Comparison of ENCODE assay signal across 8 cellular contexts in genomic region chr19:54462072-54462712, GRCh38. TPM values are rescaled to one million over a fixed set of nuclear protein-coding genes. Genes with fewer than 3 reads are reported as not detected.
DNase-seq lines count a peak whose midpoint lies in the region; ATAC-seq, FAIRE-seq and TF ChIP-seq lines count a peak whose summit lies in the region.

No MANE protein-coding gene starts in this region.

- H3K4me1 ChIP-seq in K562 (replicated peaks in 1 of 2; ENCODE audit: control insufficient read depth in 2 of 2, insufficient read depth in 2 of 2, low read length in 2 of 2) (peaks cover 0 to 43% of the 10 kb centered on the region in 2 experiments; a peak in 2 of 5 replicates), mesenchymal stem cell (ENCODE audit: control insufficient read depth, insufficient read depth, low read depth, low read length) (peaks cover 54% of the 10 kb centered on the region)

- peak overlapping the region in 1 of 2 experiments; percentile 89 for H3K14ac ChIP-seq in mesenchymal stem cell (ENCODE audit: low read length in 2 of 2)

- H3K79me2 ChIP-seq in K562 (ENCODE audit: control insufficient read depth, insufficient read depth, low read length) = no peaks in the 10 kb centered on the region

- H4K20me1 ChIP-seq in K562 (replicated peaks; ENCODE audit: control insufficient read depth, insufficient read depth, low read length) = peaks cover 14% of the 10 kb centered on the region; the same call in 1 of the 2 replicates

- BruUV-seq in K562 (replicated peaks; lab: Mats Ljungman, UMichigan) = TSS peak; percentile 75

- no peak for TF ChIP-seq EP300 in K562 (IDR thresholded peaks at IDR 0.05; ENCODE audit: low read length)

- ATAC-seq in stimulated activated naive CD8-positive, alpha-beta T cell treated with anti-CD3 and anti-CD28 coated beads, Interleukin-15, Interleukin-2, amounts not matched to agents 100 U/mL and 50 U/mL, for 24 hours = no peak
- no peak for ATAC-seq in K562
- ATAC-seq in omental fat pad (ENCODE audit: low FRiP score) = no peak
- no peak for ATAC-seq in HG02884 (IDR thresholded peaks at IDR 0.05; ENCODE audit: unreplicated experiment)

- no peak overlapping the region for H2AK5ac ChIP-seq in mesenchymal stem cell (ENCODE audit: low read length, severe bottlenecking)

- intact Hi-C loops in K562 (cut with micrococcal nuclease) = no loop called here

- FAIRE-seq in K562 (lab: Jason Lieb, UNC) = no peak

- H3K4me3 Mint-ChIP-seq in stimulated activated naive CD8-positive, alpha-beta T cell treated with anti-CD3 and anti-CD28 coated beads, Interleukin-15, Interleukin-2, amounts not matched to agents 100 ng/mL and 50 ng/mL, for 24 hours = peak overlapping the region; percentile 72

- H3K79me1 ChIP-seq in mesenchymal stem cell (replicated peaks; ENCODE audit: low read length, poor library complexity, severe bottlenecking) = peaks cover 11% of the 10 kb centered on the region

- H4K91ac ChIP-seq in mesenchymal stem cell (ENCODE audit: low read length) = peak overlapping the region; percentile 14

- H3K9ac ChIP-seq in K562 (ENCODE audit: insufficient read depth in 1 of 2, low read depth in 2 of 2, low read length in 2 of 2) = peak overlapping the region in 1 of 2 experiments; percentile 90; a peak in 2 of 4 replicates
- peak overlapping the region; percentile 87 for H3K9ac ChIP-seq in mesenchymal stem cell (ENCODE audit: low read length)

- TF ChIP-seq POLR2A in K562 (conservative IDR thresholded peaks at IDR 0.05) = peak; percentile 73

- CTCF ChIA-PET in K562 (lab: Yijun Ruan, JAX; ENCODE audit: low intra/inter-chr PET ratio) = no interaction called here

- no peaks in the 10 kb centered on the region for H3K9me3 ChIP-seq in K562 (replicated peaks; ENCODE audit: control insufficient read depth, insufficient read depth, low read depth, low read length)
- H3K9me3 ChIP-seq in mesenchymal stem cell (ENCODE audit: control insufficient read depth, low read length) = no peaks in the 10 kb centered on the region

- H3K9me1 ChIP-seq in K562 (ENCODE audit: control insufficient read depth, insufficient read depth, low read length) = no peaks in the 10 kb centered on the region

- H3K27ac Mint-ChIP-seq in stimulated activated naive CD8-positive, alpha-beta T cell treated with anti-CD3 and anti-CD28 coated beads, Interleukin-15, Interleukin-2, amounts not matched to agents 100 ng/mL and 50 ng/mL, for 24 hours = peak overlapping the region; percentile 78

- H2BK120ac ChIP-seq in mesenchymal stem cell (ENCODE audit: low read depth, low read length) = no peak overlapping the region

- H2AFZ ChIP-seq in K562 (ENCODE audit: low read depth, low read length) = no peak overlapping the region
- H2AFZ ChIP-seq in mesenchymal stem cell (ENCODE audit: low read depth, low read length) = no peak overlapping the region

- H3K4me2 ChIP-seq in K562 (ENCODE audit: insufficient read depth, low read length) (no peak overlapping the region), mesenchymal stem cell (ENCODE audit: low read length, poor library complexity, severe bottlenecking) (peak overlapping the region; percentile 69)

- H2BK5ac ChIP-seq in mesenchymal stem cell (ENCODE audit: low read depth, low read length, poor library complexity, severe bottlenecking) = no peak overlapping the region

- H3K4me3 ChIP-seq in K562 = no peak overlapping the region
- H3K4me3 ChIP-seq in mesenchymal stem cell (ENCODE audit: insufficient read depth in 1 of 2, low read depth in 1 of 2, low read length in 2 of 2) = peak overlapping the region; percentile 70 to 80

- WGBS in K562 (ENCODE audit: insufficient coverage, low coverage, missing lambda C conversion rate) = 92% methylated on average over 19 of the region's 19 CpGs
- WGBS in mesenchymal stem cell = 78% methylated on average over 19 of the region's 19 CpGs

- peak overlapping the region; percentile 99 to 100 for H3K18ac ChIP-seq in mesenchymal stem cell (ENCODE audit: low read depth in 1 of 2, low read length in 2 of 2)

- peaks cover 34% of the 10 kb centered on the region for H3K4me1 Mint-ChIP-seq in stimulated activated naive CD8-positive, alpha-beta T cell treated with anti-CD3 and anti-CD28 coated beads, Interleukin-15, Interleukin-2, amounts not matched to agents 100 ng/mL and 50 ng/mL, for 24 hours (ENCODE audit: low read depth)

- H3K27ac ChIP-seq in K562 (ENCODE audit: extremely low read depth, low read depth, low read length) (no peak overlapping the region), mesenchymal stem cell (ENCODE audit: low read length, poor library complexity, severe bottlenecking) (peak overlapping the region; percentile 54)

- H3K27me3 ChIP-seq in K562 (ENCODE audit: control insufficient read depth in 2 of 2, insufficient read depth in 2 of 2, low read length in 2 of 2) (no peaks in the 10 kb centered on the region), mesenchymal stem cell (ENCODE audit: control insufficient read depth in 1 of 2, insufficient read depth in 1 of 2, low read length in 2 of 2) (no peaks in the 10 kb centered on the region)

- H2BK15ac ChIP-seq in mesenchymal stem cell (ENCODE audit: low read depth, poor library complexity, severe bottlenecking) = no peak overlapping the region

- no peak for DNase-seq in stimulated activated naive CD8-positive, alpha-beta T cell treated with anti-CD3 and anti-CD28 coated beads, Interleukin-15, Interleukin-2, amounts not matched to agents 100 U/mL and 50 U/mL, for 24 hours
- DNase-seq in K562 (ENCODE audit: extremely low read depth in 1 of 4, low spot score in 3 of 4) (peak in 1 of 4 experiments; percentile 5), mesenchymal stem cell (peak; percentile 22), omental fat pad (ENCODE audit: low spot score) (no peak)
- DNase-seq in stimulated activated CD4-positive, alpha-beta T cell treated with anti-CD3 and anti-CD28 coated beads, Interleukin-4, amount 100 ng/mL, for 4 hours = no peak
- DNase-seq in stimulated activated CD4-positive, alpha-beta T cell treated with anti-CD3 and anti-CD28 coated beads, Interleukin-4, amount 100 ng/mL, for 24 hours = no peak

- POLR2A ChIA-PET in K562 (lab: Yijun Ruan, JAX) = interaction anchor here (2.0 to 2.1 kb wide), 2 partner anchors 8 to 14 kb away, joined by 11 to 34 read pairs; partner anchors contain the start of gene LENG8

- H3K27me3 Mint-ChIP-seq in stimulated activated naive CD8-positive, alpha-beta T cell treated with anti-CD3 and anti-CD28 coated beads, Interleukin-15, Interleukin-2, amounts not matched to agents 100 ng/mL and 50 ng/mL, for 24 hours = peaks cover 4% of the 10 kb centered on the region

- peak overlapping the region; percentile 73 to 99 for H3K4ac ChIP-seq in mesenchymal stem cell (ENCODE audit: low read depth in 1 of 2, low read length in 2 of 2)

- H4K8ac ChIP-seq in mesenchymal stem cell (ENCODE audit: low read length) = peak overlapping the region; percentile 98

- H3K9me3 Mint-ChIP-seq in stimulated activated naive CD8-positive, alpha-beta T cell treated with anti-CD3 and anti-CD28 coated beads, Interleukin-15, Interleukin-2, amounts not matched to agents 100 ng/mL and 50 ng/mL, for 24 hours = no peaks in the 10 kb centered on the region

- H3K36me3 Mint-ChIP-seq in stimulated activated naive CD8-positive, alpha-beta T cell treated with anti-CD3 and anti-CD28 coated beads, Interleukin-15, Interleukin-2, amounts not matched to agents 100 ng/mL and 50 ng/mL, for 24 hours (ENCODE audit: low read depth) = peaks cover 30% of the 10 kb centered on the region

- no peak overlapping the region for H2BK12ac ChIP-seq in mesenchymal stem cell (ENCODE audit: low read length in 2 of 2)

- no peak for TF ChIP-seq RAD21 in K562 (CRISPR knock-in tag; conservative IDR thresholded peaks at IDR 0.05 in 1 of 2, IDR thresholded peaks at IDR 0.05 in 1 of 2)

- TF ChIP-seq CTCF in K562 (IDR thresholded peaks at IDR 0.05 in 2 of 3, conservative IDR thresholded peaks at IDR 0.05 in 1 of 3; ENCODE audit: insufficient read depth in 2 of 3, low read depth in 1 of 3, low read length in 3 of 3) (no peak), omental fat pad (IDR thresholded peaks at IDR 0.05) (no peak)

- peaks cover 52% of the 10 kb centered on the region for H3K36me3 ChIP-seq in K562 (ENCODE audit: control insufficient read depth, insufficient read depth, low read length)
- peaks cover 50 to 64% of the 10 kb centered on the region in 2 experiments for H3K36me3 ChIP-seq in mesenchymal stem cell (ENCODE audit: control insufficient read depth in 1 of 2, insufficient read depth in 2 of 2, low read depth in 1 of 2, low read length in 2 of 2)

- in situ Hi-C loops in K562 (cut with MboI) = no loop called here

- no peak overlapping the region for H3K23ac ChIP-seq in mesenchymal stem cell (ENCODE audit: low read length in 2 of 2)

RNA-seq across cellular contexts. Expression of gene LENG9, which starts 1.4 kb away (rescaled TPM):
- total RNA-seq in K562 (2011; cell fraction: chromatin; rRNA removed; ENCODE audit: low replicate concordance) = 0.53 TPM in 1 of 2 replicates, not detected in the other
- 1.2 TPM in 2 replicates for total RNA-seq in K562 (2011; cell fraction: nucleolus; rRNA removed)
- 0.44 and 0.61 TPM in 2 replicates for total RNA-seq in K562 (2011; cell fraction: nucleoplasm; rRNA removed)
- 0.64 and 1.6 TPM in 2 replicates for total RNA-seq in K562 (2014; rRNA removed)
- 0.10 TPM in 1 of 2 replicates, not detected in the other for total RNA-seq in K562 (2014; rRNA removed; fragmentation: Illumina TruSeq; extraction: Trizol)
- 0.38 and 0.43 TPM in 2 replicates for total RNA-seq in K562 (2015; rRNA removed; fragmentation: Illumina TruSeq; extraction: Trizol)
- total RNA-seq in K562 (2021) = 0.58 and 0.74 TPM in 2 replicates
- 0.11 and 0.12 TPM in 2 replicates for polyA plus RNA-seq in K562 (2011; rRNA removed)
- 0.32 and 0.64 TPM in 2 replicates for polyA plus RNA-seq in K562 (2011; cell fraction: cytosol; rRNA removed)
- 0.24 and 0.43 TPM in 2 replicates for polyA plus RNA-seq in K562 (2011; cell fraction: nucleus; rRNA removed)
- polyA plus RNA-seq in K562 (2012) = 0.35 and 0.48 TPM in 2 replicates
- polyA plus RNA-seq in K562 (2014; fragmentation: Illumina TruSeq; extraction: Trizol) = 0.06 and 0.28 TPM in 2 replicates
- polyA plus RNA-seq in K562 (2014; fragmentation: Nextera tagmentation; extraction: Ambion mirVana) = under 1 TPM; 0.23 to 0.34 TPM
- 0.15 and 0.32 TPM in 2 replicates for polyA plus RNA-seq in K562 (2014; rRNA removed)
- polyA minus RNA-seq in K562 (2011; rRNA and poly(A)+ RNA removed) = 0.28 TPM in 1 of 2 replicates, not detected in the other
- polyA minus RNA-seq in K562 (2011; cell fraction: cytosol; rRNA and poly(A)+ RNA removed) = 0.91 and 0.95 TPM in 2 replicates
- polyA minus RNA-seq in K562 (2011; cell fraction: nucleus; rRNA and poly(A)+ RNA removed) = 0.89 and 1.8 TPM in 2 replicates
- polyA plus RNA-seq in mesenchymal stem cell (2013, experiment 1 of 2) = 2.7 TPM
- polyA plus RNA-seq in mesenchymal stem cell (2013, experiment 2 of 2) = 2.4 TPM
- 1 to 10 TPM; 6.6 to 9.1 (median 7.8) TPM for total RNA-seq in omental fat pad

RNA-seq across cellular contexts. Expression of gene CDC42EP5, which starts 10.9 kb away (rescaled TPM):
- not detected in 2 replicates for total RNA-seq in K562 (2011; cell fraction: chromatin; rRNA removed; ENCODE audit: low replicate concordance)
- not detected in 2 replicates for total RNA-seq in K562 (2011; cell fraction: nucleolus; rRNA removed)
- total RNA-seq in K562 (2011; cell fraction: nucleoplasm; rRNA removed) = not detected in 2 replicates
- total RNA-seq in K562 (2014; rRNA removed) (not detected in 2 replicates), K562 (2014; rRNA removed; fragmentation: Illumina TruSeq; extraction: Trizol) (not detected in 2 replicates), K562 (2015; rRNA removed; fragmentation: Illumina TruSeq; extraction: Trizol) (not detected in 2 replicates), K562 (2021) (0.29 and 0.38 TPM in 2 replicates), omental fat pad (10 to 100 TPM; 12.1 to 24.1 (median 17.4) TPM)
- polyA plus RNA-seq in K562 (2011; rRNA removed) (0.09 and 0.15 TPM in 2 replicates), K562 (2014; fragmentation: Illumina TruSeq; extraction: Trizol) (not detected in 2 replicates), K562 (2014; fragmentation: Nextera tagmentation; extraction: Ambion mirVana) (not detected), K562 (2014; rRNA removed) (0.96 TPM in 1 of 2 replicates, not detected in the other)
- 0.67 TPM in 1 of 2 replicates, not detected in the other for polyA plus RNA-seq in K562 (2011; cell fraction: cytosol; rRNA removed)
- polyA plus RNA-seq in K562 (2011; cell fraction: nucleus; rRNA removed) = 0.14 and 0.54 TPM in 2 replicates
- 0.32 and 0.38 TPM in 2 replicates for polyA plus RNA-seq in K562 (2012)
- not detected in 2 replicates for polyA minus RNA-seq in K562 (2011; rRNA and poly(A)+ RNA removed)
- polyA minus RNA-seq in K562 (2011; cell fraction: cytosol; rRNA and poly(A)+ RNA removed) = not detected in 2 replicates
- polyA minus RNA-seq in K562 (2011; cell fraction: nucleus; rRNA and poly(A)+ RNA removed) = not detected in 2 replicates
- polyA plus RNA-seq in mesenchymal stem cell (2013, experiment 1 of 2) = 85.0 TPM
- 94.3 TPM for polyA plus RNA-seq in mesenchymal stem cell (2013, experiment 2 of 2)

RNA-seq across cellular contexts. Expression of gene LENG8, which starts 13.2 kb away (rescaled TPM):
- 299 and 811 TPM in 2 replicates for total RNA-seq in K562 (2011; cell fraction: chromatin; rRNA removed; ENCODE audit: low replicate concordance)
- total RNA-seq in K562 (2011; cell fraction: nucleolus; rRNA removed) = 301 and 324 TPM in 2 replicates
- 310 and 346 TPM in 2 replicates for total RNA-seq in K562 (2011; cell fraction: nucleoplasm; rRNA removed)
- 32.2 and 36.0 TPM in 2 replicates for total RNA-seq in K562 (2014; rRNA removed)
- total RNA-seq in K562 (2014; rRNA removed; fragmentation: Illumina TruSeq; extraction: Trizol) = 6.0 and 8.4 TPM in 2 replicates
- 16.3 and 17.2 TPM in 2 replicates for total RNA-seq in K562 (2015; rRNA removed; fragmentation: Illumina TruSeq; extraction: Trizol)
- 116 and 146 TPM in 2 replicates for total RNA-seq in K562 (2021)
- 28.1 and 70.4 TPM in 2 replicates for polyA plus RNA-seq in K562 (2011; rRNA removed)
- polyA plus RNA-seq in K562 (2011; cell fraction: cytosol; rRNA removed) = 32.2 and 33.2 TPM in 2 replicates
- polyA plus RNA-seq in K562 (2011; cell fraction: nucleus; rRNA removed) = 546 and 794 TPM in 2 replicates
- polyA plus RNA-seq in K562 (2012) = 103 and 172 TPM in 2 replicates
- polyA plus RNA-seq in K562 (2014; fragmentation: Illumina TruSeq; extraction: Trizol) = 44.5 and 79.0 TPM in 2 replicates
- polyA plus RNA-seq in K562 (2014; fragmentation: Nextera tagmentation; extraction: Ambion mirVana) = 1 to 10 TPM in 1 of 2 experiments, under 1 TPM in 1; 0.74 to 2.3 TPM
- 125 and 144 TPM in 2 replicates for polyA plus RNA-seq in K562 (2014; rRNA removed)
- 16.0 and 20.5 TPM in 2 replicates for polyA minus RNA-seq in K562 (2011; rRNA and poly(A)+ RNA removed)
- polyA minus RNA-seq in K562 (2011; cell fraction: cytosol; rRNA and poly(A)+ RNA removed) = 21.1 and 33.8 TPM in 2 replicates
- 88.3 and 112 TPM in 2 replicates for polyA minus RNA-seq in K562 (2011; cell fraction: nucleus; rRNA and poly(A)+ RNA removed)
- 130 TPM for polyA plus RNA-seq in mesenchymal stem cell (2013, experiment 1 of 2)
- polyA plus RNA-seq in mesenchymal stem cell (2013, experiment 2 of 2) = 111 TPM
- total RNA-seq in omental fat pad = 100 to 1,000 TPM in 2 of 4 donors, 10 to 100 TPM in 2; 79.5 to 160 (median 112) TPM

RNA-seq across cellular contexts. Expression of gene LAIR2, which starts 40.4 kb away (rescaled TPM):
- total RNA-seq in K562 (2011; cell fraction: chromatin; rRNA removed; ENCODE audit: low replicate concordance) = not detected in 2 replicates
- not detected in 2 replicates for total RNA-seq in K562 (2011; cell fraction: nucleolus; rRNA removed)
- total RNA-seq in K562 (2011; cell fraction: nucleoplasm; rRNA removed) = not detected in 2 replicates
- total RNA-seq in K562 (2014; rRNA removed) = not detected in 2 replicates
- total RNA-seq in K562 (2014; rRNA removed; fragmentation: Illumina TruSeq; extraction: Trizol) = not detected in 2 replicates
- total RNA-seq in K562 (2015; rRNA removed; fragmentation: Illumina TruSeq; extraction: Trizol) = not detected in 2 replicates
- total RNA-seq in K562 (2021) = 0.34 TPM in 1 of 2 replicates, not detected in the other
- not detected in 2 replicates for polyA plus RNA-seq in K562 (2011; rRNA removed)
- not detected in 2 replicates for polyA plus RNA-seq in K562 (2011; cell fraction: cytosol; rRNA removed)
- polyA plus RNA-seq in K562 (2011; cell fraction: nucleus; rRNA removed) = not detected in 2 replicates
- polyA plus RNA-seq in K562 (2012) = 0.29 TPM in 1 of 2 replicates, not detected in the other
- not detected in 2 replicates for polyA plus RNA-seq in K562 (2014; fragmentation: Illumina TruSeq; extraction: Trizol)
- not detected for polyA plus RNA-seq in K562 (2014; fragmentation: Nextera tagmentation; extraction: Ambion mirVana)
- polyA plus RNA-seq in K562 (2014; rRNA removed) = not detected in 2 replicates
- polyA minus RNA-seq in K562 (2011; rRNA and poly(A)+ RNA removed) = not detected in 2 replicates
- not detected in 2 replicates for polyA minus RNA-seq in K562 (2011; cell fraction: cytosol; rRNA and poly(A)+ RNA removed)
- not detected in 2 replicates for polyA minus RNA-seq in K562 (2011; cell fraction: nucleus; rRNA and poly(A)+ RNA removed)
- polyA plus RNA-seq in mesenchymal stem cell (2013, experiment 1 of 2) = not detected
- polyA plus RNA-seq in mesenchymal stem cell (2013, experiment 2 of 2) = not detected
- not detected for total RNA-seq in omental fat pad

RNA-seq across cellular contexts. Expression of gene TTYH1, which starts 46.9 kb away (rescaled TPM):
- total RNA-seq in K562 (2011; cell fraction: chromatin; rRNA removed; ENCODE audit: low replicate concordance) = not detected in 2 replicates
- total RNA-seq in K562 (2011; cell fraction: nucleolus; rRNA removed) = not detected in 2 replicates
- not detected in 2 replicates for total RNA-seq in K562 (2011; cell fraction: nucleoplasm; rRNA removed)
- not detected in 2 replicates for total RNA-seq in K562 (2014; rRNA removed)
- total RNA-seq in K562 (2014; rRNA removed; fragmentation: Illumina TruSeq; extraction: Trizol) = not detected in 2 replicates
- not detected in 2 replicates for total RNA-seq in K562 (2015; rRNA removed; fragmentation: Illumina TruSeq; extraction: Trizol)
- total RNA-seq in K562 (2021) = not detected in 2 replicates
- polyA plus RNA-seq in K562 (2011; rRNA removed) = not detected in 2 replicates
- polyA plus RNA-seq in K562 (2011; cell fraction: cytosol; rRNA removed) = not detected in 2 replicates
- polyA plus RNA-seq in K562 (2011; cell fraction: nucleus; rRNA removed) = not detected in 2 replicates
- 0.17 and 0.36 TPM in 2 replicates for polyA plus RNA-seq in K562 (2012)
- polyA plus RNA-seq in K562 (2014; fragmentation: Illumina TruSeq; extraction: Trizol) = not detected in 2 replicates
- under 1 TPM in 1 of 2 experiments, not detected in 1; 0.08 TPM for polyA plus RNA-seq in K562 (2014; fragmentation: Nextera tagmentation; extraction: Ambion mirVana)
- polyA plus RNA-seq in K562 (2014; rRNA removed) = not detected in 2 replicates
- polyA minus RNA-seq in K562 (2011; rRNA and poly(A)+ RNA removed) = not detected in 2 replicates
- not detected in 2 replicates for polyA minus RNA-seq in K562 (2011; cell fraction: cytosol; rRNA and poly(A)+ RNA removed)
- polyA minus RNA-seq in K562 (2011; cell fraction: nucleus; rRNA and poly(A)+ RNA removed) = not detected in 2 replicates
- polyA plus RNA-seq in mesenchymal stem cell (2013, experiment 1 of 2) = 0.04 TPM
- not detected for polyA plus RNA-seq in mesenchymal stem cell (2013, experiment 2 of 2)
- total RNA-seq in omental fat pad = under 1 TPM in 2 of 4 donors, not detected in 2; 0.28 to 0.84 TPM

Comparison
In these comparisons a context has a peak if more than half of its experiments do, and no peak if none do; other contexts are left out.
1. RNA of gene CDC42EP5, which starts 10.9 kb away (total RNA-seq): 12.1 to 24.1 TPM in omental fat pad; 0.29 to 0.38 TPM in K562; every median in the first group is over 4 times any median in the second.